ENCODE assay signal across 14 cellular contexts in genomic region chr4:184748251-184748652, GRCh38. TPM values are rescaled to one million over a fixed set of nuclear protein-coding genes. Genes with fewer than 3 reads are reported as not detected.
A peak's percentile ranks its signal among the peaks of the same experiment; 100 is the strongest.
DNase-seq lines count a peak whose midpoint lies in the region; ATAC-seq and TF ChIP-seq lines count a peak whose summit lies in the region.
"Had no signal": no experiment of that assay in that cellular context is flagged by ENCODE, and none has a peak within 500 bp of the region (broad histone marks: within the 10 kb centered on the region; RNA-seq: fewer than 3 reads in every experiment).

No MANE protein-coding gene starts in this region.

- peaks cover 16% of the 10 kb centered on the region for H3K4me1 Mint-ChIP-seq in stimulated activated naive CD8-positive, alpha-beta T cell treated with anti-CD3 and anti-CD28 coated beads, Interleukin-15, amount 100 ng/mL, for 72 hours

- no peaks in the 10 kb centered on the region for H3K9me2 ChIP-seq in GM23248 (ENCODE audit: insufficient read depth)

- peaks cover 11% of the 10 kb centered on the region for H3K27me3 Mint-ChIP-seq in stimulated activated naive CD8-positive, alpha-beta T cell treated with anti-CD3 and anti-CD28 coated beads, Interleukin-15, amount 100 ng/mL, for 72 hours

- H2BK12ac ChIP-seq in neuronal stem cell (ENCODE audit: low read length): no peak overlapping the region

- no peak overlapping the region for H3K4me3 ChIP-seq in BLaER1 treated with 17β-estradiol and CSF1 and Interleukin-3, amounts not matched to agents 10 nM and 100 nM
- no peak overlapping the region for H3K4me3 ChIP-seq in heart left ventricle
- no peak overlapping the region for H3K4me3 ChIP-seq in neuronal stem cell (ENCODE audit: low read length in 2 of 2)
- no peak overlapping the region for H3K4me3 ChIP-seq in GM23248

- no peak overlapping the region for H2BK120ac ChIP-seq in neuronal stem cell (ENCODE audit: low read depth, low read length)

- peaks cover 39 to 97% (median 59%) of the 10 kb centered on the region in 10 experiments for H3K4me1 ChIP-seq in BLaER1 treated with 17β-estradiol and CSF1 and Interleukin-3, amounts not matched to agents 10 nM and 100 nM
- peaks cover 0 to 70% (median 41%) of the 10 kb centered on the region in 12 donors for H3K4me1 ChIP-seq in heart left ventricle
- peaks cover 10 to 21% of the 10 kb centered on the region in 2 donors for H3K4me1 ChIP-seq in neuronal stem cell (ENCODE audit: control insufficient read depth in 2 of 2, insufficient read depth in 1 of 2, low read depth in 1 of 2, low read length in 2 of 2)
- peaks cover 13% of the 10 kb centered on the region for H3K4me1 ChIP-seq in GM23248 (ENCODE audit: insufficient read depth)

- H3K9me3 Mint-ChIP-seq in stimulated activated naive CD8-positive, alpha-beta T cell treated with anti-CD3 and anti-CD28 coated beads, Interleukin-15, amount 100 ng/mL, for 72 hours: no peaks in the 10 kb centered on the region
- H3K9me3 Mint-ChIP-seq: activated T-cell treated with anti-CD3 and anti-CD28 coated beads, Interleukin-2, amount 50 U/mL, for 4 hours had no signal

- peak overlapping the region in 6 of 11 experiments; percentile 79 to 90 (median 83); a peak in 11 of 22 replicates for H3K4me2 ChIP-seq in BLaER1 treated with 17β-estradiol and CSF1 and Interleukin-3, amounts not matched to agents 10 nM and 100 nM
- H3K4me2 ChIP-seq in neuronal stem cell (ENCODE audit: insufficient read depth, low read length, poor library complexity, severe bottlenecking) (no peak overlapping the region), GM23248 (ENCODE audit: unreplicated experiment) (no peak overlapping the region)

- in situ Hi-C loops in GM23248 (cut with MboI): loop anchor here (10.0 kb wide), 1 partner anchor 257 kb away; no protein-coding TSS in a partner anchor

- peak overlapping the region in 3 of 11 experiments; percentile 34 to 77 (median 66); a peak in 2 of 22 replicates for H3K9ac ChIP-seq in BLaER1 treated with 17β-estradiol and CSF1 and Interleukin-3, amounts not matched to agents 10 nM and 100 nM
- H3K9ac ChIP-seq in neuronal stem cell (ENCODE audit: low read depth, low read length, poor library complexity): no peak overlapping the region
- H3K9ac ChIP-seq in GM23248: no peak overlapping the region

- whole genome bisulfite sequencing in heart left ventricle, 4 donors: 44 to 55% (median 49%) methylated on average over 8 of the region's 8 CpGs
- no CpG with 5 or more reads among the region's 8 CpGs for WGBS in neuronal stem cell (ENCODE audit: extremely low coverage in 2 of 2, insufficient read length in 2 of 2, insufficient replicate concordance in 1 of 2), 2 donors
- 34 to 48% methylated on average over 8 of the region's 8 CpGs for WGBS in GM23248 (ENCODE audit: low coverage in 1 of 2, low lambda C conversion rate in 2 of 2, missing lambda C conversion rate in 2 of 2), 2 experiments

- no peak overlapping the region for H2BK5ac ChIP-seq in neuronal stem cell (ENCODE audit: low read length)

- no peak overlapping the region for H2AK5ac ChIP-seq in neuronal stem cell (ENCODE audit: low read depth, low read length)

- peak overlapping the region in 2 of 11 experiments; percentile 66 to 83; a peak in 2 of 22 replicates for H3K27ac ChIP-seq in BLaER1 treated with 17β-estradiol and CSF1 and Interleukin-3, amounts not matched to agents 10 nM and 100 nM
- peak overlapping the region in 11 of 12 donors; percentile 74 to 94 (median 81) for H3K27ac ChIP-seq in heart left ventricle
- no peak overlapping the region for H3K27ac ChIP-seq in neuronal stem cell (replicated peaks; ENCODE audit: low read length)
- H3K27ac ChIP-seq in GM23248: no peak overlapping the region
- H3K27ac ChIP-seq: brain microvascular endothelial cell had no signal

- peak overlapping the region; percentile 46 for H3K23ac ChIP-seq in neuronal stem cell (ENCODE audit: low read depth, low read length, poor library complexity)

- no peak for TF ChIP-seq POLR2A in heart left ventricle (IDR thresholded peaks at IDR 0.05)

- no peaks in the 10 kb centered on the region for H3K79me1 ChIP-seq in neuronal stem cell (ENCODE audit: low read depth, low read length)

- peaks cover 0 to 65% (median 0%) of the 10 kb centered on the region in 11 experiments; a peak in 7 of 22 replicates for H4K20me1 ChIP-seq in BLaER1 treated with 17β-estradiol and CSF1 and Interleukin-3, amounts not matched to agents 10 nM and 100 nM
- no peaks in the 10 kb centered on the region for H4K20me1 ChIP-seq in GM23248 (ENCODE audit: insufficient read depth)

- peaks cover 15% of the 10 kb centered on the region for H3F3A ChIP-seq in GM23248 (ENCODE audit: insufficient read depth)

- no peak overlapping the region for H4K91ac ChIP-seq in neuronal stem cell (ENCODE audit: low read depth, low read length, poor library complexity)

- no peak for TF ChIP-seq CTCF in heart left ventricle (IDR thresholded peaks at IDR 0.05)

- H3K9me3 ChIP-seq in BLaER1 treated with 17β-estradiol and CSF1 and Interleukin-3, amounts not matched to agents 10 nM and 100 nM (replicated peaks in 1 of 11): no peaks in the 10 kb centered on the region
- H3K9me3 ChIP-seq in heart left ventricle (no peaks in the 10 kb centered on the region), neuronal stem cell (replicated peaks in 1 of 2; ENCODE audit: control insufficient read depth in 2 of 2, insufficient read depth in 1 of 2, low read depth in 1 of 2, low read length in 2 of 2) (peaks cover 0 to 2% of the 10 kb centered on the region in 2 donors), GM23248 (ENCODE audit: low read depth) (no peaks in the 10 kb centered on the region)

- H3K4ac ChIP-seq in neuronal stem cell (ENCODE audit: low read length): no peak overlapping the region

- DNase-seq in NCI-H526 (lab: John Stamatoyannopoulos, UW) (peak; percentile 87 to 92), heart left ventricle (peak; percentile 48 to 82 (median 72)), neuronal stem cell (ENCODE audit: low spot score) (no peak), dermis blood vessel endothelial cell (no peak), GM23248 (no peak)
- no peak for DNase-seq in stimulated activated naive CD8-positive, alpha-beta T cell treated with anti-CD3 and anti-CD28 coated beads, Interleukin-15, amount 100 ng/mL, for 72 hours
- DNase-seq: activated T-cell treated with anti-CD3 and anti-CD28 coated beads, Interleukin-2, amount 50 U/mL, for 4 hours; brain microvascular endothelial cell; DMS79 treated with DMSO at 0.1 percent for 48 hours; MM.1S; NCI-H69; SHP77 had no signal

- peaks cover 0 to 17% (median 12%) of the 10 kb centered on the region in 11 experiments; a peak in 17 of 22 replicates for H3K36me3 ChIP-seq in BLaER1 treated with 17β-estradiol and CSF1 and Interleukin-3, amounts not matched to agents 10 nM and 100 nM
- H3K36me3 ChIP-seq in heart left ventricle (peaks cover 0 to 2% (median 0%) of the 10 kb centered on the region in 9 donors), neuronal stem cell (replicated peaks in 1 of 2; ENCODE audit: control insufficient read depth in 2 of 2, insufficient read depth in 2 of 2, low read length in 2 of 2) (no peaks in the 10 kb centered on the region), GM23248 (ENCODE audit: low read depth) (no peaks in the 10 kb centered on the region)
- H3K36me3 ChIP-seq: brain microvascular endothelial cell had no signal

- no peaks in the 10 kb centered on the region for H3K27me3 ChIP-seq in BLaER1 treated with 17β-estradiol and CSF1 and Interleukin-3, amounts not matched to agents 10 nM and 100 nM
- H3K27me3 ChIP-seq in heart left ventricle: no peaks in the 10 kb centered on the region
- peaks cover 0 to 5% (median 0%) of the 10 kb centered on the region in 3 experiments for H3K27me3 ChIP-seq in neuronal stem cell (ENCODE audit: control insufficient read depth in 3 of 3, insufficient read depth in 3 of 3, low read depth in 1 of 3, low read length in 3 of 3)
- H3K27me3 ChIP-seq in GM23248 (replicated peaks; ENCODE audit: insufficient read depth): no peaks in the 10 kb centered on the region
- H3K27me3 ChIP-seq: brain microvascular endothelial cell had no signal

- no peak overlapping the region for H3K14ac ChIP-seq in neuronal stem cell (ENCODE audit: low read length)

- no peak overlapping the region for H3K27ac Mint-ChIP-seq in stimulated activated naive CD8-positive, alpha-beta T cell treated with anti-CD3 and anti-CD28 coated beads, Interleukin-15, amount 100 ng/mL, for 72 hours

- no peak overlapping the region for H3K18ac ChIP-seq in neuronal stem cell (ENCODE audit: low read length)

- H2AFZ ChIP-seq in neuronal stem cell (ENCODE audit: low read length) (peak overlapping the region; percentile 55), GM23248 (no peak overlapping the region)

- H3K4me3 Mint-ChIP-seq in stimulated activated naive CD8-positive, alpha-beta T cell treated with anti-CD3 and anti-CD28 coated beads, Interleukin-15, amount 100 ng/mL, for 72 hours: no peak overlapping the region
- H3K4me3 Mint-ChIP-seq: activated T-cell treated with anti-CD3 and anti-CD28 coated beads, Interleukin-2, amount 50 U/mL, for 4 hours had no signal

- ATAC-seq in heart left ventricle (peak; percentile 23 to 76 (median 58)), HG03354 (IDR thresholded peaks at IDR 0.05; ENCODE audit: poor library complexity, severe bottlenecking, unreplicated experiment) (no peak)
- no peak for ATAC-seq in stimulated activated naive CD8-positive, alpha-beta T cell treated with anti-CD3 and anti-CD28 coated beads, Interleukin-15, amount 100 ng/mL, for 72 hours
- ATAC-seq: activated T-cell treated with anti-CD3 and anti-CD28 coated beads, Interleukin-2, amount 50 U/mL, for 4 hours had no signal

- no peak overlapping the region for H2BK15ac ChIP-seq in neuronal stem cell (ENCODE audit: low read length)

- H3K79me2 ChIP-seq in GM23248 (ENCODE audit: insufficient read depth): no peaks in the 10 kb centered on the region

- intact Hi-C loops in heart left ventricle (cut with DNase I): loop anchor here (5.0 to 10.0 kb wide), 7 partner anchors 64 to 349 kb away; partner anchors contain the start of gene ACSL1 (in 3 of the 10)

- H4K8ac ChIP-seq in neuronal stem cell (ENCODE audit: low read depth, low read length): peak overlapping the region; percentile 29

RNA-seq across cellular contexts. Expression of gene CENPU, which starts 14.4 kb away (rescaled TPM):
- total RNA-seq in heart left ventricle (1 to 10 TPM in 6 of 9 donors, under 1 TPM in 3; 0.36 to 7.1 (median 1.3) TPM), dermis blood vessel endothelial cell (8.5 and 34.2 TPM in 2 replicates)
- polyA plus RNA-seq in heart left ventricle (1 to 10 TPM; 1.0 to 1.2 TPM), GM23248 (2016; fragmentation: Nextera tagmentation; extraction: Ambion mirVana) (13.5 and 15.7 TPM in 2 replicates)
- 89.2 TPM for polyA plus RNA-seq in neuronal stem cell (2013, experiment 1 of 2)
- 91.0 TPM for polyA plus RNA-seq in neuronal stem cell (2013, experiment 2 of 2)
- 8.5 and 13.4 TPM in 2 replicates for total RNA-seq in GM23248 (2014; rRNA removed; shearing (Covaris generic))

Comparison
In these comparisons a context has a peak if more than half of its experiments do, and no peak if none do; other contexts are left out.
1. H3K27ac ChIP-seq: peak in heart left ventricle (11 of 12); none in neuronal stem cell (single experiment) and GM23248 (single experiment).
2. H3K4me2 ChIP-seq: peak in BLaER1 treated with 17β-estradiol and CSF1 and Interleukin-3, amounts not matched to agents 10 nM and 100 nM (6 of 11); none in neuronal stem cell (single experiment) and GM23248 (single experiment).
3. DNase-seq: peak in NCI-H526 (2 of 2) and heart left ventricle (5 of 5); none in neuronal stem cell (single experiment), stimulated activated naive CD8-positive, alpha-beta T cell treated with anti-CD3 and anti-CD28 coated beads, Interleukin-15, amount 100 ng/mL, for 72 hours (0 of 2), dermis blood vessel endothelial cell (single experiment) and GM23248 (single experiment).
4. ATAC-seq: peak in heart left ventricle (4 of 4); none in stimulated activated naive CD8-positive, alpha-beta T cell treated with anti-CD3 and anti-CD28 coated beads, Interleukin-15, amount 100 ng/mL, for 72 hours (single experiment) and HG03354 (single experiment).